Comparison of ENCODE assay signal across 8 cellular contexts in the genomic region with DNA sequence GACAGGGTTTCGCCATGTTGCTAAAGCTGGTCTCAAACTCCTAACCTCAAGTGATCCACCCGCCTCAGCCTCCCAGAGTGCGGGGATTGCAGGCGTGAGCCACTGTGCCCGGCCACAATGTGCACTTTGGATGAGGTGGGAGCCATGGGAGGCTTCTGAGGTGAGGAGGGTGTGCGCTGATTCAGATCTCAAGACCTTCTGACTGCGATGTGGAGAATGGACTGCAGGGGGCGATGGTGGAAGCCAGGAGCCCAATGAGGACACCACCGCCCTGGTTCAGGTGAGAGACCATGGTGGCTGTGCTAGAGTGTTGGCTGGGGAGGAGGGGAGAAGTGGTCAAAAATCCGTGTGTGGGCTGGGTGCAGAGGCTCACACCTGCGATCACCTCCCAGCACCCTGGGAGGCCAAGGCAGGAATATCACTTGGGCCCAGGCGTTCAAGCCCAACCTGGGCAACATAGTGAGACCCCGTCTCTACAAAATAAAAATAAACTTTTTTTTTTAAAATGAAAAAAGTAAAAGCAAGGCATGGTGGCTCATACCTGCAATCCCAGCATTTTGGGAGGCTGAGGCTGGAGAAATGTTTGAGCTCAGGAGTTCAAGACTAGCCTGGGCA. TPM values are rescaled to one million over a fixed set of nuclear protein-coding genes. Genes with fewer than 3 reads are reported as not detected.
DNase-seq lines count a peak whose midpoint lies in the region; ATAC-seq, FAIRE-seq and TF ChIP-seq lines count a peak whose summit lies in the region.

No MANE protein-coding gene starts in this region.

- H4K20me1 ChIP-seq in osteoblast (ENCODE audit: insufficient read depth, low read length) = peaks cover 13% of the 10 kb centered on the region

- H3K27ac Mint-ChIP-seq in T-helper 17 cell = no peak overlapping the region

- peaks cover 8% of the 10 kb centered on the region for H3K36me3 ChIP-seq in bronchial epithelial cell (ENCODE audit: control insufficient read depth, insufficient read depth, low read length)
- no peaks in the 10 kb centered on the region for H3K36me3 ChIP-seq in osteoblast (ENCODE audit: insufficient read depth, low read length)

- H3K4me1 Mint-ChIP-seq in T-helper 17 cell = peaks cover 20% of the 10 kb centered on the region

- no peak overlapping the region for H3K4me2 ChIP-seq in osteoblast (ENCODE audit: insufficient read depth, low read length)

- no peak overlapping the region for H3K4me3 Mint-ChIP-seq in T-helper 17 cell

- H3K4me1 ChIP-seq in osteoblast (ENCODE audit: insufficient read depth, low read length) = peaks cover 29% of the 10 kb centered on the region

- H3K4me3 ChIP-seq in bronchial epithelial cell (ENCODE audit: low read depth, low read length) (no peak overlapping the region), osteoblast (ENCODE audit: insufficient read depth, low read length) (no peak overlapping the region)

- H3K27ac ChIP-seq in osteoblast (ENCODE audit: low read depth, low read length) = no peak overlapping the region

- no peaks in the 10 kb centered on the region for H3K27me3 ChIP-seq in bronchial epithelial cell (ENCODE audit: control insufficient read depth, insufficient read depth, low read length)
- no peaks in the 10 kb centered on the region for H3K27me3 ChIP-seq in osteoblast (ENCODE audit: insufficient read depth, low read length)

- no peaks in the 10 kb centered on the region for H3K27me3 Mint-ChIP-seq in T-helper 17 cell

- FAIRE-seq in bronchial epithelial cell (lab: Jason Lieb, UNC) = no peak

- H3K36me3 Mint-ChIP-seq in T-helper 17 cell (ENCODE audit: low read depth) = no peaks in the 10 kb centered on the region

- H3K9me3 ChIP-seq in T-helper 17 cell (ENCODE audit: control insufficient read depth, low read length, poor library complexity, severe bottlenecking) (no peaks in the 10 kb centered on the region), osteoblast (ENCODE audit: low read depth, low read length) (no peaks in the 10 kb centered on the region)

- TF ChIP-seq CTCF in bronchial epithelial cell (IDR thresholded peaks at IDR 0.05; ENCODE audit: insufficient read depth, low read length, severe bottlenecking) = peak; percentile 53
- peak; percentile 31 for TF ChIP-seq CTCF in osteoblast (IDR thresholded peaks at IDR 0.05; ENCODE audit: extremely low read depth, low read depth, low read length)

- DNase-seq in NCI-H2227 (lab: John Stamatoyannopoulos, UW; ENCODE audit: unreplicated experiment) = peak; percentile 37
- no peak for DNase-seq in NCI-H2227 treated with DMSO at 0.1 percent for 48 hours (lab: John Stamatoyannopoulos, UW)
- DNase-seq in T-helper 17 cell = peak in 1 of 3 donors; percentile 48
- peak; percentile 21 for DNase-seq in bronchial epithelial cell (ENCODE audit: low read depth)
- no peak for DNase-seq in osteoblast (ENCODE audit: insufficient read length, low spot score, missing footprints)

- ATAC-seq in T-helper 17 cell (peak; percentile 73), HG03439 (IDR thresholded peaks at IDR 0.05; ENCODE audit: unreplicated experiment) (no peak), HG03521 (IDR thresholded peaks at IDR 0.05; ENCODE audit: unreplicated experiment) (no peak), GM21619 (IDR thresholded peaks at IDR 0.05; ENCODE audit: unreplicated experiment) (no peak)

- H2AFZ ChIP-seq in osteoblast (ENCODE audit: low read length) = no peak overlapping the region

- no peaks in the 10 kb centered on the region for H3K79me2 ChIP-seq in osteoblast (ENCODE audit: insufficient read depth, low read length)

RNA-seq across cellular contexts. Expression of gene INAFM1, which starts 5.6 kb away (rescaled TPM):
- total RNA-seq in T-helper 17 cell (1 to 10 TPM; 9.2 to 9.9 TPM), bronchial epithelial cell (0.53 and 1.7 TPM in 2 replicates), osteoblast (2.5 and 4.4 TPM in 2 replicates)

RNA-seq across cellular contexts. Expression of gene CCDC9, which starts 24.0 kb away (rescaled TPM):
- 10 to 100 TPM; 35.6 to 53.7 TPM for total RNA-seq in T-helper 17 cell
- 3.7 and 8.3 TPM in 2 replicates for total RNA-seq in bronchial epithelial cell
- 7.6 and 8.0 TPM in 2 replicates for total RNA-seq in osteoblast

RNA-seq across cellular contexts. Expression of gene C5AR1, which starts 29.4 kb away (rescaled TPM):
- total RNA-seq in T-helper 17 cell (10 to 100 TPM in 1 of 2 donors, 1 to 10 TPM in 1; 2.2 to 11.3 TPM), bronchial epithelial cell (under 0.01 and 1.0 TPM in 2 replicates), osteoblast (0.29 and 0.72 TPM in 2 replicates)

RNA-seq across cellular contexts. Expression of gene BBC3, which starts 49.3 kb away (rescaled TPM):
- total RNA-seq in T-helper 17 cell = 10 to 100 TPM; 32.4 to 40.2 TPM
- total RNA-seq in bronchial epithelial cell = 6.3 and 12.6 TPM in 2 replicates
- 26.8 and 28.2 TPM in 2 replicates for total RNA-seq in osteoblast

RNA-seq across cellular contexts. Expression of gene C5AR2, which starts 51.7 kb away (rescaled TPM):
- 1 to 10 TPM in 1 of 2 donors, under 1 TPM in 1; 0.70 to 1.4 TPM for total RNA-seq in T-helper 17 cell
- 0.53 and 0.64 TPM in 2 replicates for total RNA-seq in bronchial epithelial cell
- total RNA-seq in osteoblast = 2.5 and 3.5 TPM in 2 replicates

Comparison
In these comparisons a context has a peak if more than half of its experiments do, and no peak if none do; other contexts are left out.
1. DNase-seq: peak in NCI-H2227 (single experiment) and bronchial epithelial cell (single experiment); none in NCI-H2227 treated with DMSO at 0.1 percent for 48 hours (single experiment) and osteoblast (single experiment).